1 cellular context compared by ENCODE assay signal in the genomic region with DNA sequence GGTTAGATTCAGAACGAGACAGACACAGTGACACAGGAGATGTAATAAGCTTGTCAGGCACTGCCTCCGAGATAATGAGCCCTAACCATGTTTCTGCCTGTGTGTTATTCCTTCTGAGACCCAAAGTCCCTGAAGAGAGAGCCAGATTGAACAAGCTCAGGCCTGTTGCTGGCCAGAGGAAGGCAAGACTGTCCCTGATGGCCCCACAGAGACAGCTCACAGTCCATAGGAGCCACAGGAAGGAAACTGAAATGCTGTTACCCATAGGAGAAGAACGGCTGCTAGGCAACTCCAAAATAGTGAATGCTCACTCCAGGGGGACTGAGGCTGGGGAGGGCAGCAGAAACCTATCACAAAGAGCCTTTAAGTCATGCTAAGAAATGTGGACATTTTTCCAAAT.
TF ChIP-seq lines count a peak whose summit lies in the region.

No MANE protein-coding gene starts in this region.

TF ChIP-seq in H1, 55 proteins besides CTCF, POLR2A, EP300 and RAD21:
- no peak for TF ChIP-seq GTF2F1 (IDR thresholded peaks at IDR 0.05; ENCODE audit: borderline replicate concordance, low read depth, low read length)
- TF ChIP-seq POU5F1 (IDR thresholded peaks at IDR 0.05; ENCODE audit: low read depth, low read length), result no peak
- no peak for TF ChIP-seq KDM4A (IDR thresholded peaks at IDR 0.05; ENCODE audit: low read depth, low read length, severe bottlenecking)
- no peak for TF ChIP-seq SIRT6 (IDR thresholded peaks at IDR 0.05; ENCODE audit: low read length)
- TF ChIP-seq HDAC6 (IDR thresholded peaks at IDR 0.05; ENCODE audit: low read depth, low read length), result no peak
- no peak for TF ChIP-seq TEAD4 (IDR thresholded peaks at IDR 0.05; ENCODE audit: low read depth, low read length)
- no peak for TF ChIP-seq YY1 (IDR thresholded peaks at IDR 0.05; ENCODE audit: low read depth, low read length)
- no peak for TF ChIP-seq SIN3A (conservative IDR thresholded peaks at IDR 0.05 in 1 of 2, IDR thresholded peaks at IDR 0.05 in 1 of 2; ENCODE audit: low read depth in 1 of 2, low read length in 2 of 2)
- no peak for TF ChIP-seq CREB1 (IDR thresholded peaks at IDR 0.05)
- TF ChIP-seq, protein P1, sequence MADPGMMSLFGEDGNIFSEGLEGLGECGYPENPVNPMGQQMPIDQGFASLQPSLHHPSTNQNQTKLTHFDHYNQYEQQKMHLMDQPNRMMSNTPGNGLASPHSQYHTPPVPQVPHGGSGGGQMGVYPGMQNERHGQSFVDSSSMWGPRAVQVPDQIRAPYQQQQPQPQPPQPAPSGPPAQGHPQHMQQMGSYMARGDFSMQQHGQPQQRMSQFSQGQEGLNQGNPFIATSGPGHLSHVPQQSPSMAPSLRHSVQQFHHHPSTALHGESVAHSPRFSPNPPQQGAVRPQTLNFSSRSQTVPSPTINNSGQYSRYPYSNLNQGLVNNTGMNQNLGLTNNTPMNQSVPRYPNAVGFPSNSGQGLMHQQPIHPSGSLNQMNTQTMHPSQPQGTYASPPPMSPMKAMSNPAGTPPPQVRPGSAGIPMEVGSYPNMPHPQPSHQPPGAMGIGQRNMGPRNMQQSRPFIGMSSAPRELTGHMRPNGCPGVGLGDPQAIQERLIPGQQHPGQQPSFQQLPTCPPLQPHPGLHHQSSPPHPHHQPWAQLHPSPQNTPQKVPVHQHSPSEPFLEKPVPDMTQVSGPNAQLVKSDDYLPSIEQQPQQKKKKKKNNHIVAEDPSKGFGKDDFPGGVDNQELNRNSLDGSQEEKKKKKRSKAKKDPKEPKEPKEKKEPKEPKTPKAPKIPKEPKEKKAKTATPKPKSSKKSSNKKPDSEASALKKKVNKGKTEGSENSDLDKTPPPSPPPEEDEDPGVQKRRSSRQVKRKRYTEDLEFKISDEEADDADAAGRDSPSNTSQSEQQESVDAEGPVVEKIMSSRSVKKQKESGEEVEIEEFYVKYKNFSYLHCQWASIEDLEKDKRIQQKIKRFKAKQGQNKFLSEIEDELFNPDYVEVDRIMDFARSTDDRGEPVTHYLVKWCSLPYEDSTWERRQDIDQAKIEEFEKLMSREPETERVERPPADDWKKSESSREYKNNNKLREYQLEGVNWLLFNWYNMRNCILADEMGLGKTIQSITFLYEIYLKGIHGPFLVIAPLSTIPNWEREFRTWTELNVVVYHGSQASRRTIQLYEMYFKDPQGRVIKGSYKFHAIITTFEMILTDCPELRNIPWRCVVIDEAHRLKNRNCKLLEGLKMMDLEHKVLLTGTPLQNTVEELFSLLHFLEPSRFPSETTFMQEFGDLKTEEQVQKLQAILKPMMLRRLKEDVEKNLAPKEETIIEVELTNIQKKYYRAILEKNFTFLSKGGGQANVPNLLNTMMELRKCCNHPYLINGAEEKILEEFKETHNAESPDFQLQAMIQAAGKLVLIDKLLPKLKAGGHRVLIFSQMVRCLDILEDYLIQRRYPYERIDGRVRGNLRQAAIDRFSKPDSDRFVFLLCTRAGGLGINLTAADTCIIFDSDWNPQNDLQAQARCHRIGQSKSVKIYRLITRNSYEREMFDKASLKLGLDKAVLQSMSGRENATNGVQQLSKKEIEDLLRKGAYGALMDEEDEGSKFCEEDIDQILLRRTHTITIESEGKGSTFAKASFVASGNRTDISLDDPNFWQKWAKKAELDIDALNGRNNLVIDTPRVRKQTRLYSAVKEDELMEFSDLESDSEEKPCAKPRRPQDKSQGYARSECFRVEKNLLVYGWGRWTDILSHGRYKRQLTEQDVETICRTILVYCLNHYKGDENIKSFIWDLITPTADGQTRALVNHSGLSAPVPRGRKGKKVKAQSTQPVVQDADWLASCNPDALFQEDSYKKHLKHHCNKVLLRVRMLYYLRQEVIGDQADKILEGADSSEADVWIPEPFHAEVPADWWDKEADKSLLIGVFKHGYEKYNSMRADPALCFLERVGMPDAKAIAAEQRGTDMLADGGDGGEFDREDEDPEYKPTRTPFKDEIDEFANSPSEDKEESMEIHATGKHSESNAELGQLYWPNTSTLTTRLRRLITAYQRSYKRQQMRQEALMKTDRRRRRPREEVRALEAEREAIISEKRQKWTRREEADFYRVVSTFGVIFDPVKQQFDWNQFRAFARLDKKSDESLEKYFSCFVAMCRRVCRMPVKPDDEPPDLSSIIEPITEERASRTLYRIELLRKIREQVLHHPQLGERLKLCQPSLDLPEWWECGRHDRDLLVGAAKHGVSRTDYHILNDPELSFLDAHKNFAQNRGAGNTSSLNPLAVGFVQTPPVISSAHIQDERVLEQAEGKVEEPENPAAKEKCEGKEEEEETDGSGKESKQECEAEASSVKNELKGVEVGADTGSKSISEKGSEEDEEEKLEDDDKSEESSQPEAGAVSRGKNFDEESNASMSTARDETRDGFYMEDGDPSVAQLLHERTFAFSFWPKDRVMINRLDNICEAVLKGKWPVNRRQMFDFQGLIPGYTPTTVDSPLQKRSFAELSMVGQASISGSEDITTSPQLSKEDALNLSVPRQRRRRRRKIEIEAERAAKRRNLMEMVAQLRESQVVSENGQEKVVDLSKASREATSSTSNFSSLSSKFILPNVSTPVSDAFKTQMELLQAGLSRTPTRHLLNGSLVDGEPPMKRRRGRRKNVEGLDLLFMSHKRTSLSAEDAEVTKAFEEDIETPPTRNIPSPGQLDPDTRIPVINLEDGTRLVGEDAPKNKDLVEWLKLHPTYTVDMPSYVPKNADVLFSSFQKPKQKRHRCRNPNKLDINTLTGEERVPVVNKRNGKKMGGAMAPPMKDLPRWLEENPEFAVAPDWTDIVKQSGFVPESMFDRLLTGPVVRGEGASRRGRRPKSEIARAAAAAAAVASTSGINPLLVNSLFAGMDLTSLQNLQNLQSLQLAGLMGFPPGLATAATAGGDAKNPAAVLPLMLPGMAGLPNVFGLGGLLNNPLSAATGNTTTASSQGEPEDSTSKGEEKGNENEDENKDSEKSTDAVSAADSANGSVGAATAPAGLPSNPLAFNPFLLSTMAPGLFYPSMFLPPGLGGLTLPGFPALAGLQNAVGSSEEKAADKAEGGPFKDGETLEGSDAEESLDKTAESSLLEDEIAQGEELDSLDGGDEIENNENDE (IDR thresholded peaks at IDR 0.05; ENCODE audit: insufficient replicate concordance, low read length), result no peak
- no peak for TF ChIP-seq NANOG (IDR thresholded peaks at IDR 0.05; ENCODE audit: insufficient read depth, low read depth, low read length, poor library complexity, severe bottlenecking)
- TF ChIP-seq SP4 (IDR thresholded peaks at IDR 0.05; ENCODE audit: low read length), result no peak
- no peak for TF ChIP-seq NRF1 (IDR thresholded peaks at IDR 0.05; ENCODE audit: low read depth, low read length)
- TF ChIP-seq BRCA1 (IDR thresholded peaks at IDR 0.05; ENCODE audit: low read depth, low read length), result no peak
- no peak for TF ChIP-seq FOSL1 (IDR thresholded peaks at IDR 0.05; ENCODE audit: insufficient read depth, low read depth, low read length)
- no peak for TF ChIP-seq SIX5 (IDR thresholded peaks at IDR 0.05; ENCODE audit: low read depth, low read length)
